19 cellular contexts compared by ENCODE assay signal in genomic region chr2:28117104-28117596, GRCh38.
DNase-seq lines count a peak whose midpoint lies in the region; ATAC-seq lines count a peak whose summit lies in the region.
"Had no signal": no experiment of that assay in that cellular context is flagged by ENCODE, and none has a peak within 500 bp of the region (broad histone marks: within the 10 kb centered on the region; RNA-seq: fewer than 3 reads in every experiment).

No MANE protein-coding gene starts in this region.

- H3K9me3 Mint-ChIP-seq in stimulated activated memory B cell treated with anti-CD40 and anti-IgM and Interleukin-4, amounts not matched to agents 10 μg/mL and 1 μg/mL and 100 μg/mL, for 72 hours = peaks cover 11% of the 10 kb centered on the region
- H3K9me3 Mint-ChIP-seq: activated naive CD4-positive, alpha-beta T cell treated with anti-CD3 and anti-CD28 coated beads for 36 hours; CD8-positive, alpha-beta memory T cell; stimulated activated effector memory CD8-positive, alpha-beta T cell treated with anti-CD3 and anti-CD28 coated beads, Interleukin-12 subunit alpha, Interleukin-12 subunit beta, amount 100 ng/mL, for 72 hours had no signal

- intact Hi-C loops in left ventricle myocardium superior (cut with micrococcal nuclease) = no loop called here

- peak; percentile 85 for DNase-seq in Caki2 (ENCODE audit: low read depth)
- DNase-seq in LoVo (ENCODE audit: low spot score) = peak; percentile 67
- no peak for DNase-seq in left ventricle myocardium superior
- peak; percentile 77 for DNase-seq in myocyte (ENCODE audit: low read depth)
- no peak for DNase-seq in activated CD8-positive, alpha-beta memory T cell treated with anti-CD3 and anti-CD28 coated beads, Interleukin-2, amount 50 U/mL, for 48 hours
- no peak for DNase-seq in NCI-H82 (lab: John Stamatoyannopoulos, UW)
- no peak for DNase-seq in activated CD4-positive, alpha-beta T cell treated with anti-CD3 and anti-CD28 coated beads, Interleukin-2, amount 50 U/mL, for 4 hours
- DNase-seq: activated CD4-positive, alpha-beta memory T cell treated with anti-CD3 and anti-CD28 coated beads for 36 hours; activated naive CD4-positive, alpha-beta T cell treated with anti-CD3 and anti-CD28 coated beads for 36 hours; CD8-positive, alpha-beta memory T cell; GM23248; heart right ventricle; NCI-H526 treated with DMSO at 0.1 percent for 48 hours; OCI-M1; SJCRH30; T-helper 2 cell; WERI-Rb-1 had no signal

- H3K4me1 Mint-ChIP-seq in stimulated activated memory B cell treated with anti-CD40 and anti-IgM and Interleukin-4, amounts not matched to agents 10 μg/mL and 1 μg/mL and 100 μg/mL, for 72 hours = peaks cover 24% of the 10 kb centered on the region

- no peak overlapping the region for H3K4me3 Mint-ChIP-seq in stimulated activated memory B cell treated with anti-CD40 and anti-IgM and Interleukin-4, amounts not matched to agents 10 μg/mL and 1 μg/mL and 100 μg/mL, for 72 hours
- H3K4me3 Mint-ChIP-seq: activated CD4-positive, alpha-beta memory T cell treated with anti-CD3 and anti-CD28 coated beads for 36 hours; activated naive CD4-positive, alpha-beta T cell treated with anti-CD3 and anti-CD28 coated beads for 36 hours; CD8-positive, alpha-beta memory T cell; stimulated activated effector memory CD8-positive, alpha-beta T cell treated with anti-CD3 and anti-CD28 coated beads, Interleukin-12 subunit alpha, Interleukin-12 subunit beta, amount 100 ng/mL, for 72 hours had no signal

- peak; percentile 80 for ATAC-seq in left ventricle myocardium superior
- ATAC-seq in stimulated activated memory B cell treated with anti-CD40 and anti-IgM and Interleukin-4, amounts not matched to agents 10 μg/mL and 1 μg/mL and 100 μg/mL, for 72 hours = no peak
- ATAC-seq: stimulated activated effector memory CD8-positive, alpha-beta T cell treated with anti-CD3 and anti-CD28 coated beads, Interleukin-12 subunit alpha, Interleukin-12 subunit beta, amount 100 ng/mL, for 72 hours had no signal

- in situ Hi-C loops in Caki2 (cut with HindIII; ENCODE audit: low pct_unique_long_range_greater_than_20kb, low sequenced_read_pairs) = no loop called here

- H3K36me3 Mint-ChIP-seq in stimulated activated memory B cell treated with anti-CD40 and anti-IgM and Interleukin-4, amounts not matched to agents 10 μg/mL and 1 μg/mL and 100 μg/mL, for 72 hours = peaks cover 28% of the 10 kb centered on the region

- no peak overlapping the region for H3K27ac Mint-ChIP-seq in stimulated activated memory B cell treated with anti-CD40 and anti-IgM and Interleukin-4, amounts not matched to agents 10 μg/mL and 1 μg/mL and 100 μg/mL, for 72 hours
- H3K27ac Mint-ChIP-seq: activated CD4-positive, alpha-beta memory T cell treated with anti-CD3 and anti-CD28 coated beads for 36 hours; activated naive CD4-positive, alpha-beta T cell treated with anti-CD3 and anti-CD28 coated beads for 36 hours; CD8-positive, alpha-beta memory T cell; stimulated activated effector memory CD8-positive, alpha-beta T cell treated with anti-CD3 and anti-CD28 coated beads, Interleukin-12 subunit alpha, Interleukin-12 subunit beta, amount 100 ng/mL, for 72 hours had no signal

- no peaks in the 10 kb centered on the region for H3K27me3 Mint-ChIP-seq in stimulated activated memory B cell treated with anti-CD40 and anti-IgM and Interleukin-4, amounts not matched to agents 10 μg/mL and 1 μg/mL and 100 μg/mL, for 72 hours
- H3K27me3 Mint-ChIP-seq: activated CD4-positive, alpha-beta memory T cell treated with anti-CD3 and anti-CD28 coated beads for 36 hours; CD8-positive, alpha-beta memory T cell had no signal

Comparison
In these comparisons a context has a peak if more than half of its experiments do, and no peak if none do; other contexts are left out.
1. DNase-seq: peak in Caki2 (single experiment), LoVo (single experiment) and myocyte (single experiment); none in left ventricle myocardium superior (single experiment), activated CD8-positive, alpha-beta memory T cell treated with anti-CD3 and anti-CD28 coated beads, Interleukin-2, amount 50 U/mL, for 48 hours (single experiment), NCI-H82 (single experiment) and activated CD4-positive, alpha-beta T cell treated with anti-CD3 and anti-CD28 coated beads, Interleukin-2, amount 50 U/mL, for 4 hours (0 of 2).